In the genomic region with DNA sequence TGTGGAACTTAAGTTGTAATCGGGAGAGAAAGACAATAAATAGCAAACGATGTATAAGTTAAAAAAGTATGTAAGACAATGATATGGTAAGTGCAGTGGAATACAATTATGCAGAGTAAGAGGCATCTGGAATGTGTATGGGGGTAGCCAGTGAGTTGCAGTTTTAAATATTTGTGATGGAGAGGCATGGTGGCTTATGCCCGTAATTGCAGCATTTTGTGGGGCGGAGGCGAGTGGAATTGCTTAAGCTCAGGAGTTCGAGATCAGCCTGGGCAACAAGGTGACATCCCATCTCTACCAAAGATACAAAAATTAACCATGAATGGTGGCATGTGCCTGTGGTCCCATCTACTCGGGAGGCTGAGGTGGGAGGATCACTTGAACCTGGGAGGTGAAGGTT, we compare ENCODE assay signal across 25 cellular contexts.
"Had no signal": no experiment of that assay in that cellular context is flagged by ENCODE, and none has a peak within 500 bp of the region (broad histone marks: within the 10 kb centered on the region; RNA-seq: fewer than 3 reads in every experiment).

No MANE protein-coding gene starts in this region.

- H3K9me3 ChIP-seq: suprapubic skin, testis, thoracic aorta, thyroid gland, transverse colon, upper lobe of left lung, upper lobe of right lung, uterus, vagina had no signal

- H3K36me3 ChIP-seq: stomach, suprapubic skin, thoracic aorta, thyroid gland, transverse colon, upper lobe of left lung, upper lobe of right lung, uterus, vagina had no signal

- H3K4me1 ChIP-seq: stomach, suprapubic skin, testis, thyroid gland, tibial artery, tibial nerve, transverse colon, upper lobe of left lung, upper lobe of right lung, uterus, vagina had no signal

- H3K27me3 ChIP-seq: stomach, suprapubic skin, testis, thyroid gland, tibial artery, tibial nerve, transverse colon, upper lobe of left lung, upper lobe of right lung, uterus, vagina had no signal

- H3K4me3 ChIP-seq: stomach, suprapubic skin, testis, thoracic aorta, thyroid gland, tibial artery, tibial nerve, transverse colon, upper lobe of left lung, upper lobe of right lung, uterus, vagina had no signal

- DNase-seq: stimulated activated CD4-positive, alpha-beta T cell treated with anti-CD3 and anti-CD28 coated beads, Interleukin-2, amount 100 ng/mL, for 48 hours; stimulated activated CD4-positive, alpha-beta T cell treated with anti-CD3 and anti-CD28 coated beads, Interleukin-4, amount 100 ng/mL, for 1 hour; stimulated activated CD4-positive, alpha-beta T cell treated with anti-CD3 and anti-CD28 coated beads, Interleukin-4, amount 100 ng/mL, for 24 hours; stimulated activated CD4-positive, alpha-beta T cell treated with anti-CD3 and anti-CD28 coated beads, Interleukin-4, amount 100 ng/mL, for 4 hours; stimulated activated CD8-positive, alpha-beta memory T cell treated with anti-CD3 and anti-CD28 coated beads, Interleukin-4, amount 100 ng/mL, for 48 hours; stimulated activated naive B cell treated with anti-CD40 and anti-IgM and Interleukin-4, amounts not matched to agents 10 μg/mL and 1 μg/mL and 100 μg/mL, for 72 hours; stimulated activated naive CD4-positive, alpha-beta T cell; stimulated activated naive CD4-positive, alpha-beta T cell treated with Interleukin-2 at 50 U/mL for 16 hours; stimulated activated naive CD8-positive, alpha-beta T cell treated with anti-CD3 and anti-CD28 coated beads, Interleukin-15, amount 100 ng/mL, for 72 hours; stimulated activated naive CD8-positive, alpha-beta T cell treated with anti-CD3 and anti-CD28 coated beads, Interleukin-15, Interleukin-2, amounts not matched to agents 100 U/mL and 50 U/mL, for 24 hours; stomach; substantia nigra; testis; thyroid gland; tibial artery; transverse colon; upper lobe of left lung; upper lobe of right lung; uterus had no signal

- ATAC-seq: stimulated activated effector memory CD8-positive, alpha-beta T cell treated with anti-CD3 and anti-CD28 coated beads, Interleukin-12 subunit alpha, Interleukin-12 subunit beta, amount 100 ng/mL, for 72 hours; stimulated activated memory B cell treated with anti-CD40 and anti-IgM and Interleukin-4, amounts not matched to agents 10 μg/mL and 1 μg/mL and 100 μg/mL, for 72 hours; stimulated activated naive B cell treated with anti-CD40 and anti-IgM and Interleukin-4, amounts not matched to agents 10 μg/mL and 1 μg/mL and 100 μg/mL, for 72 hours; stimulated activated naive CD8-positive, alpha-beta T cell treated with anti-CD3 and anti-CD28 coated beads, Interleukin-15, amount 100 ng/mL, for 72 hours; stimulated activated naive CD8-positive, alpha-beta T cell treated with anti-CD3 and anti-CD28 coated beads, Interleukin-15, Interleukin-2, amounts not matched to agents 100 U/mL and 50 U/mL, for 24 hours; upper lobe of right lung had no signal

- H3K27ac ChIP-seq: stomach, suprapubic skin, testis, thoracic aorta, thyroid gland, tibial artery, tibial nerve, transverse colon, upper lobe of left lung, upper lobe of right lung, uterus, vagina had no signal
